Comparison of ENCODE assay signal across 13 cellular contexts in the genomic region with DNA sequence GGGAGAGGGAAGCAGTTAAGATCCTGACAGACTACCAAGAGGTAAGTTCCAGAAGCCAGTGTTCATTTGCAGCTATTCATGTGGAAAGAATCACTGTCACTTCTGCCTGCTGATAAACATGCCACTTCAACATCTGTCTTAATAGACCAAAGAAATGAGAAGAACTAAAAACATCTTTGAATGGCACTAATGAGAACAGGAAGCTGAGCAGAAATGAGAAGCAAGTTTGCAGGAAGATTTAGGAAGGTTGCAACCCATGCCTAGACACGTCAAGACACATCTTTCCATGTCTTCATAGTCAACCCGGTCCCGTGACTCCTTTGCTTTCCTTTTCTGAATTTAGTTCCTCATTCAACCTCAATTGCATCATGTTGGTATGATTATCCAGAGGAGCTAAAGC.
DNase-seq lines count a peak whose midpoint lies in the region; ATAC-seq, FAIRE-seq and TF ChIP-seq lines count a peak whose summit lies in the region.
"Had no signal": no experiment of that assay in that cellular context is flagged by ENCODE, and none has a peak within 500 bp of the region (broad histone marks: within the 10 kb centered on the region; RNA-seq: fewer than 3 reads in every experiment).

No MANE protein-coding gene starts in this region.

- TF ChIP-seq POLR2A in tibial nerve (IDR thresholded peaks at IDR 0.05) (no peak), uterus (IDR thresholded peaks at IDR 0.05) (no peak)

- no peak for DNase-seq in GM18507 (ENCODE audit: extremely low spot score, insufficient read length, low read depth)
- DNase-seq in RWPE1 (ENCODE audit: low spot score) = peak; percentile 44
- DNase-seq in left ventricle myocardium inferior = no peak
- peak in 1 of 2 donors; percentile 63 for DNase-seq in tibial nerve (ENCODE audit: low spot score in 2 of 2)
- no peak for DNase-seq in uterus
- DNase-seq in nephron progenitor cell = no peak
- no peak for DNase-seq in WTC11 (ENCODE audit: low spot score)
- DNase-seq: effector CD4-positive, alpha-beta T cell; foreskin fibroblast; immature natural killer cell; NCI-H1436; stimulated activated CD4-positive, alpha-beta T cell treated with anti-CD3 and anti-CD28 coated beads, Interleukin-4, amount 100 ng/mL, for 4 hours had no signal

- H3K4me1 Mint-ChIP-seq in nephron progenitor cell (peaks cover 11% of the 10 kb centered on the region), WTC11 (no peaks in the 10 kb centered on the region)
- H3K4me1 Mint-ChIP-seq: immature natural killer cell; stimulated activated memory B cell treated with anti-CD40 and anti-IgM and Interleukin-4, amounts not matched to agents 10 μg/mL and 1 μg/mL and 100 μg/mL, for 72 hours had no signal

- CTCF ChIA-PET in RWPE1 (lab: Yijun Ruan, JAX) (no interaction called here), WTC11 (lab: Charles Lee) (no interaction called here)

- no peak overlapping the region for H3K4me3 ChIP-seq in left ventricle myocardium inferior
- H3K4me3 ChIP-seq in tibial nerve = no peak overlapping the region
- H3K4me3 ChIP-seq in uterus = no peak overlapping the region

- peak; percentile 73 to 80 for TF ChIP-seq EP300 in tibial nerve (IDR thresholded peaks at IDR 0.05)

- no peaks in the 10 kb centered on the region for H3K36me3 ChIP-seq in left ventricle myocardium inferior
- no peaks in the 10 kb centered on the region for H3K36me3 ChIP-seq in tibial nerve
- H3K36me3 ChIP-seq in uterus = no peaks in the 10 kb centered on the region

- intact Hi-C loops in left ventricle myocardium inferior (cut with micrococcal nuclease) = no loop called here
- intact Hi-C loops in uterus (cut with DNase I; ENCODE audit: low total_unique reads) = no loop called here

- peaks cover 19% of the 10 kb centered on the region for H3K9me3 Mint-ChIP-seq in nephron progenitor cell
- peaks cover 10% of the 10 kb centered on the region for H3K9me3 Mint-ChIP-seq in WTC11

- no peak for ATAC-seq in WTC11
- ATAC-seq: stimulated activated memory B cell treated with anti-CD40 and anti-IgM and Interleukin-4, amounts not matched to agents 10 μg/mL and 1 μg/mL and 100 μg/mL, for 72 hours had no signal

- POLR2A ChIA-PET in RWPE1 (lab: Yijun Ruan, JAX; ENCODE audit: low non-redundant PET) = no interaction called here
- POLR2A ChIA-PET in WTC11 (lab: Charles Lee) = no interaction called here

- TF ChIP-seq CTCF in RWPE1 (conservative IDR thresholded peaks at IDR 0.05; ENCODE audit: low read depth) = no peak
- TF ChIP-seq CTCF in left ventricle myocardium inferior (IDR thresholded peaks at IDR 0.05; ENCODE audit: borderline replicate concordance) = no peak
- TF ChIP-seq CTCF in tibial nerve (IDR thresholded peaks at IDR 0.05) = no peak
- no peak for TF ChIP-seq CTCF in uterus (IDR thresholded peaks at IDR 0.05)
- no peak for TF ChIP-seq CTCF in nephron progenitor cell (IDR thresholded peaks at IDR 0.05)
- no peak for TF ChIP-seq CTCF in WTC11 (IDR thresholded peaks at IDR 0.05)

- no peaks in the 10 kb centered on the region for H3K9me3 ChIP-seq in left ventricle myocardium inferior (replicated peaks)
- no peaks in the 10 kb centered on the region for H3K9me3 ChIP-seq in tibial nerve
- H3K9me3 ChIP-seq in uterus = no peaks in the 10 kb centered on the region

- no peaks in the 10 kb centered on the region for H3K27me3 ChIP-seq in left ventricle myocardium inferior (ENCODE audit: low read depth)
- H3K27me3 ChIP-seq in tibial nerve = no peaks in the 10 kb centered on the region
- H3K27me3 ChIP-seq in uterus = no peaks in the 10 kb centered on the region

- no peak overlapping the region for H3K27ac Mint-ChIP-seq in nephron progenitor cell
- H3K27ac Mint-ChIP-seq in WTC11 = no peak overlapping the region
- H3K27ac Mint-ChIP-seq: immature natural killer cell; stimulated activated memory B cell treated with anti-CD40 and anti-IgM and Interleukin-4, amounts not matched to agents 10 μg/mL and 1 μg/mL and 100 μg/mL, for 72 hours had no signal

- peaks cover 3% of the 10 kb centered on the region for H3K36me3 Mint-ChIP-seq in nephron progenitor cell (ENCODE audit: low read depth)
- no peaks in the 10 kb centered on the region for H3K36me3 Mint-ChIP-seq in WTC11
- H3K36me3 Mint-ChIP-seq: stimulated activated memory B cell treated with anti-CD40 and anti-IgM and Interleukin-4, amounts not matched to agents 10 μg/mL and 1 μg/mL and 100 μg/mL, for 72 hours had no signal

- H3K4me1 ChIP-seq in left ventricle myocardium inferior = peaks cover 80% of the 10 kb centered on the region
- no peaks in the 10 kb centered on the region for H3K4me1 ChIP-seq in tibial nerve
- H3K4me1 ChIP-seq in uterus = no peaks in the 10 kb centered on the region

- H3K27ac ChIP-seq in RWPE1 (no peak overlapping the region), left ventricle myocardium inferior (replicated peaks) (peak overlapping the region; percentile 51), tibial nerve (peak overlapping the region in 2 of 4 donors; percentile 20 to 33), uterus (no peak overlapping the region)

- H3K27me3 Mint-ChIP-seq in nephron progenitor cell (ENCODE audit: low read depth, poor library complexity) (peaks cover 12% of the 10 kb centered on the region), WTC11 (ENCODE audit: low read depth) (no peaks in the 10 kb centered on the region; the same call in none of the 2 replicates)
- H3K27me3 Mint-ChIP-seq: stimulated activated memory B cell treated with anti-CD40 and anti-IgM and Interleukin-4, amounts not matched to agents 10 μg/mL and 1 μg/mL and 100 μg/mL, for 72 hours had no signal

- WGBS in tibial nerve, 2 donors = 70 to 80% methylated on average over 3 of the region's 3 CpGs

- FAIRE-seq in GM18507 (lab: Jason Lieb, UNC) = peak; percentile 35

- H3K4me3 Mint-ChIP-seq in nephron progenitor cell = no peak overlapping the region
- H3K4me3 Mint-ChIP-seq in WTC11 = no peak overlapping the region
- H3K4me3 Mint-ChIP-seq: immature natural killer cell; stimulated activated memory B cell treated with anti-CD40 and anti-IgM and Interleukin-4, amounts not matched to agents 10 μg/mL and 1 μg/mL and 100 μg/mL, for 72 hours had no signal

TF ChIP-seq in WTC11, 78 proteins besides CTCF, POLR2A, EP300 and RAD21 (continues in another document):
- TF ChIP-seq HMGA2 (CRISPR knock-in tag; IDR thresholded peaks at IDR 0.05) = no peak
- TF ChIP-seq ZNF232 (CRISPR knock-in tag; IDR thresholded peaks at IDR 0.05) = no peak
- TF ChIP-seq, protein P1, sequence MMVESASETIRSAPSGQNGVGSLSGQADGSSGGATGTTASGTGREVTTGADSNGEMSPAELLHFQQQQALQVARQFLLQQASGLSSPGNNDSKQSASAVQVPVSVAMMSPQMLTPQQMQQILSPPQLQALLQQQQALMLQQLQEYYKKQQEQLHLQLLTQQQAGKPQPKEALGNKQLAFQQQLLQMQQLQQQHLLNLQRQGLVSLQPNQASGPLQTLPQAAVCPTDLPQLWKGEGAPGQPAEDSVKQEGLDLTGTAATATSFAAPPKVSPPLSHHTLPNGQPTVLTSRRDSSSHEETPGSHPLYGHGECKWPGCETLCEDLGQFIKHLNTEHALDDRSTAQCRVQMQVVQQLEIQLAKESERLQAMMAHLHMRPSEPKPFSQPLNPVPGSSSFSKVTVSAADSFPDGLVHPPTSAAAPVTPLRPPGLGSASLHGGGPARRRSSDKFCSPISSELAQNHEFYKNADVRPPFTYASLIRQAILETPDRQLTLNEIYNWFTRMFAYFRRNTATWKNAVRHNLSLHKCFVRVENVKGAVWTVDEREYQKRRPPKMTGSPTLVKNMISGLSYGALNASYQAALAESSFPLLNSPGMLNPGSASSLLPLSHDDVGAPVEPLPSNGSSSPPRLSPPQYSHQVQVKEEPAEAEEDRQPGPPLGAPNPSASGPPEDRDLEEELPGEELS (CRISPR knock-in tag; IDR thresholded peaks at IDR 0.05) = no peak
- TF ChIP-seq, protein P2, sequence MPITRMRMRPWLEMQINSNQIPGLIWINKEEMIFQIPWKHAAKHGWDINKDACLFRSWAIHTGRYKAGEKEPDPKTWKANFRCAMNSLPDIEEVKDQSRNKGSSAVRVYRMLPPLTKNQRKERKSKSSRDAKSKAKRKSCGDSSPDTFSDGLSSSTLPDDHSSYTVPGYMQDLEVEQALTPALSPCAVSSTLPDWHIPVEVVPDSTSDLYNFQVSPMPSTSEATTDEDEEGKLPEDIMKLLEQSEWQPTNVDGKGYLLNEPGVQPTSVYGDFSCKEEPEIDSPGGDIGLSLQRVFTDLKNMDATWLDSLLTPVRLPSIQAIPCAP (CRISPR knock-in tag; IDR thresholded peaks at IDR 0.05) = no peak
- no peak for TF ChIP-seq IRF2 (CRISPR knock-in tag; IDR thresholded peaks at IDR 0.05; ENCODE audit: borderline replicate concordance, low read depth)
- no peak for TF ChIP-seq ZNF121 (CRISPR knock-in tag; IDR thresholded peaks at IDR 0.05)
- TF ChIP-seq CBFB (CRISPR knock-in tag; IDR thresholded peaks at IDR 0.05; ENCODE audit: low read depth) = no peak
- no peak for TF ChIP-seq MXD4 (CRISPR knock-in tag; IDR thresholded peaks at IDR 0.05; ENCODE audit: borderline replicate concordance)
- TF ChIP-seq, protein P3, sequence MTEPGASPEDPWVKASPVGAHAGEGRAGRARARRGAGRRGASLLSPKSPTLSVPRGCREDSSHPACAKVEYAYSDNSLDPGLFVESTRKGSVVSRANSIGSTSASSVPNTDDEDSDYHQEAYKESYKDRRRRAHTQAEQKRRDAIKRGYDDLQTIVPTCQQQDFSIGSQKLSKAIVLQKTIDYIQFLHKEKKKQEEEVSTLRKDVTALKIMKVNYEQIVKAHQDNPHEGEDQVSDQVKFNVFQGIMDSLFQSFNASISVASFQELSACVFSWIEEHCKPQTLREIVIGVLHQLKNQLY (CRISPR knock-in tag; IDR thresholded peaks at IDR 0.05) = no peak
- no peak for TF ChIP-seq NFATC4 (CRISPR knock-in tag; IDR thresholded peaks at IDR 0.05)
- no peak for TF ChIP-seq JAZF1 (CRISPR knock-in tag; IDR thresholded peaks at IDR 0.05)
